In genomic region chr4:169909479-169909878, GRCh38 we compare ENCODE assay signal across 2 cellular contexts.
TF ChIP-seq lines count a peak whose summit lies in the region.

No MANE protein-coding gene starts in this region.

TF ChIP-seq in WTC11, 78 proteins besides CTCF, POLR2A, EP300 and RAD21:
- TF ChIP-seq SP1 (CRISPR knock-in tag; conservative IDR thresholded peaks at IDR 0.05) = no peak

TF ChIP-seq in HepG2, 621 proteins besides CTCF, POLR2A, EP300 and RAD21 (continued from another document):
- TF ChIP-seq, protein P1, sequence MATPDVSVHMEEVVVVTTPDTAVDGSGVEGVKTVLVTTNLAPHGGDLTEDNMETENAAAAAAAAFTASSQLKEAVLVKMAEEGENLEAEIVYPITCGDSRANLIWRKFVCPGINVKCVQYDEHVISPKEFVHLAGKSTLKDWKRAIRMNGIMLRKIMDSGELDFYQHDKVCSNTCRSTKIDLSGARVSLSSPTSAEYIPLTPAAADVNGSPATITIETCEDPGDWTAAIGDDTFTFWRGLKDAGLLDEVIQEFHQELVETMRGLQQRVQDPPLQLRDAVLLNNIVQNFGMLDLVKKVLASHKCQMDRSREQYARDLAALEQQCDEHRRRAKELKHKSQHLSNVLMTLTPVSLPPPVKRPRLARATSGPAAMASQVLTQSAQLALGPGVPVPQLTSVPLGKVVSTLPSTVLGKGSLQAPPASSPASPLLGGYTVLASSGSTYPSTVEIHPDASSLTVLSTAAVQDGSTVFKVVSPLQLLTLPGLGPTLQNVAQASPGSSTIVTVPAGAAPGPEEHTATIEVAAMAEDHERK (CRISPR knock-in tag; IDR thresholded peaks at IDR 0.05; ENCODE audit: low read depth) = no peak
- TF ChIP-seq AFF4 (CRISPR knock-in tag; IDR thresholded peaks at IDR 0.05) (no peak), ZBTB4 (CRISPR knock-in tag; IDR thresholded peaks at IDR 0.05; ENCODE audit: borderline replicate concordance) (no peak), ZBTB25 (CRISPR knock-in tag; IDR thresholded peaks at IDR 0.05) (no peak), PLRG1 (conservative IDR thresholded peaks at IDR 0.05) (no peak), ZNF646 (CRISPR knock-in tag; IDR thresholded peaks at IDR 0.05) (no peak), GPN1 (CRISPR knock-in tag; IDR thresholded peaks at IDR 0.05; ENCODE audit: borderline replicate concordance) (no peak), ZNF761 (CRISPR knock-in tag; conservative IDR thresholded peaks at IDR 0.05) (no peak), SIX1 (CRISPR knock-in tag; IDR thresholded peaks at IDR 0.05; ENCODE audit: borderline replicate concordance) (no peak)
- TF ChIP-seq, protein P2, sequence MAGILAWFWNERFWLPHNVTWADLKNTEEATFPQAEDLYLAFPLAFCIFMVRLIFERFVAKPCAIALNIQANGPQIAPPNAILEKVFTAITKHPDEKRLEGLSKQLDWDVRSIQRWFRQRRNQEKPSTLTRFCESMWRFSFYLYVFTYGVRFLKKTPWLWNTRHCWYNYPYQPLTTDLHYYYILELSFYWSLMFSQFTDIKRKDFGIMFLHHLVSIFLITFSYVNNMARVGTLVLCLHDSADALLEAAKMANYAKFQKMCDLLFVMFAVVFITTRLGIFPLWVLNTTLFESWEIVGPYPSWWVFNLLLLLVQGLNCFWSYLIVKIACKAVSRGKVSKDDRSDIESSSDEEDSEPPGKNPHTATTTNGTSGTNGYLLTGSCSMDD (CRISPR knock-in tag; IDR thresholded peaks at IDR 0.05) = no peak
- TF ChIP-seq, protein P3, sequence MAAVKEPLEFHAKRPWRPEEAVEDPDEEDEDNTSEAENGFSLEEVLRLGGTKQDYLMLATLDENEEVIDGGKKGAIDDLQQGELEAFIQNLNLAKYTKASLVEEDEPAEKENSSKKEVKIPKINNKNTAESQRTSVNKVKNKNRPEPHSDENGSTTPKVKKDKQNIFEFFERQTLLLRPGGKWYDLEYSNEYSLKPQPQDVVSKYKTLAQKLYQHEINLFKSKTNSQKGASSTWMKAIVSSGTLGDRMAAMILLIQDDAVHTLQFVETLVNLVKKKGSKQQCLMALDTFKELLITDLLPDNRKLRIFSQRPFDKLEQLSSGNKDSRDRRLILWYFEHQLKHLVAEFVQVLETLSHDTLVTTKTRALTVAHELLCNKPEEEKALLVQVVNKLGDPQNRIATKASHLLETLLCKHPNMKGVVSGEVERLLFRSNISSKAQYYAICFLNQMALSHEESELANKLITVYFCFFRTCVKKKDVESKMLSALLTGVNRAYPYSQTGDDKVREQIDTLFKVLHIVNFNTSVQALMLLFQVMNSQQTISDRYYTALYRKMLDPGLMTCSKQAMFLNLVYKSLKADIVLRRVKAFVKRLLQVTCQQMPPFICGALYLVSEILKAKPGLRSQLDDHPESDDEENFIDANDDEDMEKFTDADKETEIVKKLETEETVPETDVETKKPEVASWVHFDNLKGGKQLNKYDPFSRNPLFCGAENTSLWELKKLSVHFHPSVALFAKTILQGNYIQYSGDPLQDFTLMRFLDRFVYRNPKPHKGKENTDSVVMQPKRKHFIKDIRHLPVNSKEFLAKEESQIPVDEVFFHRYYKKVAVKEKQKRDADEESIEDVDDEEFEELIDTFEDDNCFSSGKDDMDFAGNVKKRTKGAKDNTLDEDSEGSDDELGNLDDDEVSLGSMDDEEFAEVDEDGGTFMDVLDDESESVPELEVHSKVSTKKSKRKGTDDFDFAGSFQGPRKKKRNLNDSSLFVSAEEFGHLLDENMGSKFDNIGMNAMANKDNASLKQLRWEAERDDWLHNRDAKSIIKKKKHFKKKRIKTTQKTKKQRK (IDR thresholded peaks at IDR 0.05; ENCODE audit: low read length) = no peak
